In genomic region chr5:6585939-6586646, GRCh38 we compare ENCODE assay signal across 13 cellular contexts. TPM values are rescaled to one million over a fixed set of nuclear protein-coding genes. Genes with fewer than 3 reads are reported as not detected.
DNase-seq lines count a peak whose midpoint lies in the region; ATAC-seq, FAIRE-seq and TF ChIP-seq lines count a peak whose summit lies in the region.
"Had no signal": no experiment of that assay in that cellular context is flagged by ENCODE, and none has a peak within 500 bp of the region (broad histone marks: within the 10 kb centered on the region; RNA-seq: fewer than 3 reads in every experiment).

No MANE protein-coding gene starts in this region.

- H3K4me1 Mint-ChIP-seq in H9: peaks cover 7 to 8% of the 10 kb centered on the region in 2 experiments
- no peaks in the 10 kb centered on the region for H3K4me1 Mint-ChIP-seq in type B pancreatic cell (ENCODE audit: unreplicated experiment)
- peaks cover 1 to 5% of the 10 kb centered on the region in 2 donors for H3K4me1 Mint-ChIP-seq in immature natural killer cell

- H3K27me3 Mint-ChIP-seq in H9 (ENCODE audit: low read depth): peaks cover 62% of the 10 kb centered on the region
- H3K27me3 Mint-ChIP-seq in type B pancreatic cell: peaks cover 56% of the 10 kb centered on the region
- peaks cover 4 to 26% (median 17%) of the 10 kb centered on the region in 3 donors for H3K27me3 Mint-ChIP-seq in immature natural killer cell (ENCODE audit: low read depth in 3 of 3)

- H3K4me3 ChIP-seq in A549: no peak overlapping the region
- H3K4me3 ChIP-seq: BLaER1 had no signal

- no peak overlapping the region for H2BK12ac ChIP-seq in H9 (ENCODE audit: insufficient read length, low read depth, low read length)

- peak overlapping the region; percentile 27 for H4K5ac ChIP-seq in H9 (ENCODE audit: insufficient read length, low read depth, low read length)

- no peak overlapping the region for H3K56ac ChIP-seq in H9 (ENCODE audit: insufficient read length, low read depth, low read length)

- no peak overlapping the region for H4K8ac ChIP-seq in H9 (replicated peaks; ENCODE audit: insufficient read length, low read depth, low read length)

- H3K79me1 ChIP-seq in H9 (ENCODE audit: insufficient read depth, low read depth, low read length, poor library complexity, severe bottlenecking): no peaks in the 10 kb centered on the region

- H3K27me3 ChIP-seq in H9 (ENCODE audit: insufficient read depth, low read length): peaks cover 5% of the 10 kb centered on the region; the same call in 1 of the 2 replicates

- no peak overlapping the region for H4K91ac ChIP-seq in H9 (ENCODE audit: insufficient read length, low read depth, low read length)

- no peak overlapping the region for H3K4ac ChIP-seq in H9 (ENCODE audit: low read depth, low read length)

- H3K36me3 Mint-ChIP-seq in H9 (ENCODE audit: insufficient read depth in 1 of 3, low read depth in 3 of 3): no peaks in the 10 kb centered on the region
- H3K36me3 Mint-ChIP-seq in type B pancreatic cell: no peaks in the 10 kb centered on the region
- peaks cover 0 to 5% (median 0%) of the 10 kb centered on the region in 3 donors for H3K36me3 Mint-ChIP-seq in immature natural killer cell
- H3K36me3 Mint-ChIP-seq: IgD-negative memory B cell had no signal

- H2AK5ac ChIP-seq in H9 (ENCODE audit: insufficient read length, low read length): no peak overlapping the region

- H2BK15ac ChIP-seq in H9 (ENCODE audit: low read depth, low read length): no peak overlapping the region

- DNase-seq in A549 (ENCODE audit: low read depth in 1 of 2, low spot score in 1 of 2): no peak
- DNase-seq in H9: no peak
- peak; percentile 49 for DNase-seq in islet precursor cell
- DNase-seq in type B pancreatic cell (ENCODE audit: extremely low spot score, unreplicated experiment): peak; percentile 31
- no peak for DNase-seq in NCI-H69 (lab: John Stamatoyannopoulos, UW)
- DNase-seq in immature natural killer cell: no peak
- DNase-seq: AML-193; CD8-positive, alpha-beta memory T cell; GF-D8 had no signal

- H3K4me2 ChIP-seq in A549: no peak overlapping the region
- no peak overlapping the region for H3K4me2 ChIP-seq in H9 (ENCODE audit: insufficient read depth, insufficient read length, low read length)
- H3K4me2 ChIP-seq: BLaER1 had no signal

- CTCF ChIA-PET in A549 (lab: Yijun Ruan, JAX): interaction anchor here (1.0 to 3.2 kb wide), 3 partner anchors 8 to 1089 kb away, joined by 3 to 10 read pairs (median 4); no protein-coding TSS in a partner anchor

- H3K23ac ChIP-seq in H9 (ENCODE audit: insufficient read length, low read depth, low read length): no peak overlapping the region

- no peaks in the 10 kb centered on the region for H3K9me3 Mint-ChIP-seq in H9
- no peaks in the 10 kb centered on the region for H3K9me3 Mint-ChIP-seq in type B pancreatic cell
- H3K9me3 Mint-ChIP-seq in immature natural killer cell: no peaks in the 10 kb centered on the region
- H3K9me3 Mint-ChIP-seq: CD8-positive, alpha-beta memory T cell had no signal

- H3K27ac Mint-ChIP-seq in H9 (no peak overlapping the region), type B pancreatic cell (no peak overlapping the region), immature natural killer cell (no peak overlapping the region)
- H3K27ac Mint-ChIP-seq: IgD-negative memory B cell had no signal

- H3K79me2 ChIP-seq in H9 (ENCODE audit: insufficient read depth, low read length): no peaks in the 10 kb centered on the region

- peak; percentile 12 to 17; a peak in 3 of 6 replicates for ATAC-seq in A549
- ATAC-seq in GM19467 (IDR thresholded peaks at IDR 0.05; ENCODE audit: unreplicated experiment): no peak

- TF ChIP-seq POLR2A in A549 (IDR thresholded peaks at IDR 0.05; ENCODE audit: low read length): no peak

- TF ChIP-seq RAD21 in A549 (conservative IDR thresholded peaks at IDR 0.05 in 1 of 2, IDR thresholded peaks at IDR 0.05 in 1 of 2): no peak

- H4K20me1 ChIP-seq in H9 (ENCODE audit: control insufficient read depth, insufficient read depth, insufficient read length): no peaks in the 10 kb centered on the region
- H4K20me1 ChIP-seq: BLaER1 had no signal

- H2AFZ ChIP-seq in H9 (ENCODE audit: low read length): no peak overlapping the region

- no peak overlapping the region for H2BK20ac ChIP-seq in H9 (ENCODE audit: low read depth, low read length, poor library complexity, severe bottlenecking)

- no peak overlapping the region for H3K27ac ChIP-seq in A549
- no peak overlapping the region for H3K27ac ChIP-seq in H9 (ENCODE audit: insufficient read length, low read depth, low read length)
- H3K27ac ChIP-seq: BLaER1 had no signal

- no peak overlapping the region for H3K14ac ChIP-seq in H9 (ENCODE audit: insufficient read depth, low read length)

- no peak overlapping the region for H3T11ph ChIP-seq in H9 (ENCODE audit: low read length)

- peaks cover 5% of the 10 kb centered on the region for H3K23me2 ChIP-seq in H9 (ENCODE audit: insufficient read length, low read depth, low read length, poor library complexity, severe bottlenecking)

- no peak for TF ChIP-seq EP300 in A549 (IDR thresholded peaks at IDR 0.05)

- H2BK5ac ChIP-seq in H9 (ENCODE audit: insufficient read length, low read length): no peak overlapping the region

- H3K9ac ChIP-seq in H9 (ENCODE audit: extremely low read depth, insufficient read length, low read length): no peak overlapping the region
- H3K9ac ChIP-seq: BLaER1 had no signal

- no peak overlapping the region for H3K18ac ChIP-seq in H9 (ENCODE audit: insufficient read length, low read depth, low read length)

- POLR2A ChIA-PET in A549 (lab: Yijun Ruan, JAX): no interaction called here

- TF ChIP-seq CTCF in A549 (IDR thresholded peaks at IDR 0.05): no peak
- TF ChIP-seq CTCF in H9 (conservative IDR thresholded peaks at IDR 0.05): no peak
- TF ChIP-seq CTCF in type B pancreatic cell (conservative IDR thresholded peaks at IDR 0.05): no peak

- no peaks in the 10 kb centered on the region for H3K4me1 ChIP-seq in A549
- peaks cover under 1% of the 10 kb centered on the region; the same call in 1 of the 2 replicates for H3K4me1 ChIP-seq in H9 (ENCODE audit: insufficient read depth, low read length)
- H3K4me1 ChIP-seq: BLaER1 had no signal

- H3K4me3 Mint-ChIP-seq in H9 (no peak overlapping the region), type B pancreatic cell (no peak overlapping the region), immature natural killer cell (no peak overlapping the region)
- H3K4me3 Mint-ChIP-seq: CD8-positive, alpha-beta memory T cell had no signal

- no peaks in the 10 kb centered on the region for H3K9me3 ChIP-seq in A549
- no peaks in the 10 kb centered on the region for H3K9me3 ChIP-seq in H9 (ENCODE audit: control insufficient read depth, low read depth, low read length)

- FAIRE-seq in A549 (lab: Jason Lieb, UNC): no peak
- FAIRE-seq: GM19239 had no signal

- 54% methylated on average over 14 of the region's 15 CpGs for WGBS in A549 (ENCODE audit: missing lambda C conversion rate)
- WGBS in H9 (ENCODE audit: extremely low coverage, insufficient read length, low lambda C conversion rate): no CpG with 5 or more reads among the region's 15 CpGs

- no peak overlapping the region for H2BK120ac ChIP-seq in H9 (ENCODE audit: low read depth, low read length, poor library complexity, severe bottlenecking)

TF ChIP-seq in A549, 52 proteins besides CTCF, POLR2A, EP300 and RAD21:
- TF ChIP-seq HDAC2 (IDR thresholded peaks at IDR 0.05) (no peak), HOXB5 (CRISPR knock-in tag; IDR thresholded peaks at IDR 0.05) (no peak), KDM1A (IDR thresholded peaks at IDR 0.05; ENCODE audit: low read depth) (no peak), RNF2 (IDR thresholded peaks at IDR 0.05; ENCODE audit: borderline replicate concordance, low read depth) (no peak)

RNA-seq across cellular contexts. Expression of gene NSUN2, which starts 46.8 kb away (rescaled TPM):
- polyA plus RNA-seq in A549 (2011; rRNA removed) (91.3 and 95.7 TPM in 2 replicates), A549 (2017; fragmentation: RNase III; extraction: RNeasy Plus Mini Kit Qiagen cat#74134 plus additional on column Dnase treatment) (99.4 to 109 TPM (median 101 TPM) in 3 replicates), immature natural killer cell (10 to 100 TPM; 21.0 to 53.7 (median 29.1) TPM)
- polyA plus RNA-seq in A549 (2012; cell fraction: cytosol; rRNA removed): 83.4 and 88.1 TPM in 2 replicates
- polyA plus RNA-seq in A549 (2012; cell fraction: nucleus; rRNA removed): 111 and 138 TPM in 2 replicates
- polyA minus RNA-seq in A549 (2011; rRNA and poly(A)+ RNA removed): 52.3 and 55.6 TPM in 2 replicates
- total RNA-seq in H9 (2021) (115 and 116 TPM in 2 replicates), type B pancreatic cell (ENCODE audit: low replicate concordance) (59.8 and 63.4 TPM in 2 replicates)

RNA-seq across cellular contexts. Expression of gene SRD5A1, which starts 47.1 kb away (rescaled TPM):
- polyA plus RNA-seq in A549 (2011; rRNA removed) (25.4 and 28.1 TPM in 2 replicates), A549 (2017; fragmentation: RNase III; extraction: RNeasy Plus Mini Kit Qiagen cat#74134 plus additional on column Dnase treatment) (9.7 to 12.2 TPM (median 11.1 TPM) in 3 replicates), immature natural killer cell (1 to 10 TPM; 4.8 to 9.6 (median 9.3) TPM)
- polyA plus RNA-seq in A549 (2012; cell fraction: cytosol; rRNA removed): 27.4 and 35.4 TPM in 2 replicates
- polyA plus RNA-seq in A549 (2012; cell fraction: nucleus; rRNA removed): 33.2 and 41.8 TPM in 2 replicates
- 18.2 and 18.8 TPM in 2 replicates for polyA minus RNA-seq in A549 (2011; rRNA and poly(A)+ RNA removed)
- total RNA-seq in H9 (2021) (29.9 and 31.3 TPM in 2 replicates), type B pancreatic cell (ENCODE audit: low replicate concordance) (17.2 and 23.1 TPM in 2 replicates)

Comparison
In these comparisons a context has a peak if more than half of its experiments do, and no peak if none do; other contexts are left out.
1. DNase-seq: peak in islet precursor cell (single experiment) and type B pancreatic cell (single experiment); none in A549 (0 of 2), H9 (single experiment), NCI-H69 (single experiment) and immature natural killer cell (0 of 3).